In genomic region chr6:22821664-22822320, GRCh38 we compare ENCODE assay signal across 1 cellular context.
TF ChIP-seq lines count a peak whose summit lies in the region.

No MANE protein-coding gene starts in this region.

TF ChIP-seq in neural cell, 6 proteins besides CTCF, POLR2A, EP300 and RAD21:
- no peak for TF ChIP-seq REST (IDR thresholded peaks at IDR 0.05; ENCODE audit: borderline replicate concordance)
- peak; percentile 15 for TF ChIP-seq POLR2AphosphoS5 (IDR thresholded peaks at IDR 0.05)
